8 cellular contexts compared by ENCODE assay signal in the genomic region with DNA sequence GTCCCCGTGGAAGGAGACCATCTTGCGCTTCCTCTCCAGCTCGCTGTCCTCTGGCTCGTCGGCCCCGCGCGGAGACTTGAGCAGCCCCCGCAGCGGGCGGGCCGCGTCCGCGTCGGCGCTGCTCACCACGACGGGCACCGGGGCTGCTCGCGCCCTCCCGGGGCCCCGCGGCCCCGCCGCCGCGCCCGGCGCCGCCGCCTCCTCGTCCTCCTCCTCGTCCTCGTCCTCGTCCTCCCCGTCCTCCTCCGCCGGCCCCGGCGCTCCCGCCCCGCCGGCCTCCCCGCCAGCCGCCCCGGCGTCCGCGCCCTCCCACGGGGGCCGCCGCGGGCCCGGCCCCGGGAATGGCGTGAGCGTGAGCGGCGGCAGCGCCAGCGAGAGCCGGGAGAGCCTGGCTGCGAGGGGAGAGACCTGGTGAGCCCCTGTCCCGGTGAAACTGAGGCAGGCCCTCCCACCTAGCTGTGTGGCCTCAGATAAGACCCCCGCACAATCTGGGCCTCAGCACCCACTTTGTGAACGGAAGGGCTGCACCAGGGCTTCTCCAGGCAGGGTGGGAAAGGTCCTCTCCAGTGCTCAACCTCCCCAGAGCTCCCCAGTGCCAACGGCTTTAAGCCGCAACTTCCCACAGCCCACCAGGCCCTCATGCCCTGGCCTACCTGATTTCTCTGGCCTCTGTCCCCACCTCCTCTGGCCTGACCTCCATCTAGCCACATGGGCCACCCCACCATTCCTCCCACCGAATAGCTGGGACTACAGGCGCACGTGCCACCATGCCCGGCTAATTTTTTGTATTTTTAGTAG. TPM values are rescaled to one million over a fixed set of nuclear protein-coding genes. Genes with fewer than 3 reads are reported as not detected.
DNase-seq lines count a peak whose midpoint lies in the region; ATAC-seq, FAIRE-seq and TF ChIP-seq lines count a peak whose summit lies in the region.

No MANE protein-coding gene starts in this region.

- peak in 1 of 4 donors; percentile 1 for ATAC-seq in right lobe of liver

- in situ Hi-C loops in astrocyte of the cerebellum (cut with HindIII; ENCODE audit: low sequenced_read_pairs): no loop called here

- H3K27ac Mint-ChIP-seq in activated naive CD4-positive, alpha-beta T cell treated with anti-CD3 and anti-CD28 coated beads, Interleukin-2, amount 10 ng/mL, durations not matched to agents 7 days and 5 days: no peak overlapping the region

- peak overlapping the region; percentile 62 for H3K4me3 Mint-ChIP-seq in activated naive CD4-positive, alpha-beta T cell treated with anti-CD3 and anti-CD28 coated beads, Interleukin-2, amount 10 ng/mL, durations not matched to agents 7 days and 5 days

- peaks cover 50% of the 10 kb centered on the region for H3K4me1 Mint-ChIP-seq in activated naive CD4-positive, alpha-beta T cell treated with anti-CD3 and anti-CD28 coated beads, Interleukin-2, amount 10 ng/mL, durations not matched to agents 7 days and 5 days

- H3K27ac ChIP-seq in right lobe of liver (peak overlapping the region in 1 of 3 donors; percentile 47), urinary bladder (ENCODE audit: low read depth) (no peak overlapping the region)

- peaks cover 89% of the 10 kb centered on the region for H3K27me3 Mint-ChIP-seq in activated naive CD4-positive, alpha-beta T cell treated with anti-CD3 and anti-CD28 coated beads, Interleukin-2, amount 10 ng/mL, durations not matched to agents 7 days and 5 days

- no peak for FAIRE-seq in GM12891 (lab: Jason Lieb, UNC)
- FAIRE-seq in urothelium cell line (lab: Jason Lieb, UNC): no peak

- TF ChIP-seq CTCF in astrocyte of the cerebellum (IDR thresholded peaks at IDR 0.05; ENCODE audit: low read depth, low read length, missing control alignments) (no peak), right lobe of liver (IDR thresholded peaks at IDR 0.05) (no peak)

- no peak for TF ChIP-seq POLR2A in right lobe of liver (IDR thresholded peaks at IDR 0.05)
- no peak for TF ChIP-seq POLR2A in GM12891 (IDR thresholded peaks at IDR 0.05; ENCODE audit: low read depth, low read length)

- CTCF ChIA-PET in activated naive CD4-positive, alpha-beta T cell treated with anti-CD3 and anti-CD28 coated beads, Interleukin-2, amount 10 ng/mL, durations not matched to agents 7 days and 5 days (lab: Charles Lee): interaction anchor here (0.7 to 2.0 kb wide), 3 partner anchors 13 to 91 kb away, joined by 4 to 9 read pairs (median 7); no protein-coding TSS in a partner anchor

- no peaks in the 10 kb centered on the region for H3K9me3 Mint-ChIP-seq in activated naive CD4-positive, alpha-beta T cell treated with anti-CD3 and anti-CD28 coated beads, Interleukin-2, amount 10 ng/mL, durations not matched to agents 7 days and 5 days

- H3K36me3 ChIP-seq in right lobe of liver (no peaks in the 10 kb centered on the region), urinary bladder (ENCODE audit: insufficient read depth) (no peaks in the 10 kb centered on the region)

- H3K4me1 ChIP-seq in right lobe of liver (no peaks in the 10 kb centered on the region), urinary bladder (ENCODE audit: insufficient read depth) (no peaks in the 10 kb centered on the region)

- intact Hi-C loops in right lobe of liver (cut with DNase I): loop anchor here (10.0 kb wide), 2 partner anchors 81 to 101 kb away; no protein-coding TSS in a partner anchor

- no peaks in the 10 kb centered on the region for H3K27me3 ChIP-seq in right lobe of liver

- no peak for DNase-seq in activated naive CD4-positive, alpha-beta T cell treated with anti-CD3 and anti-CD28 coated beads, Interleukin-2, amount 10 ng/mL, durations not matched to agents 7 days and 5 days
- no peak for DNase-seq in activated naive CD4-positive, alpha-beta T cell treated with anti-CD3 and anti-CD28 coated beads, Interleukin-2, amount 50 U/mL, for 16 hours
- DNase-seq in astrocyte of the cerebellum (ENCODE audit: low read depth) (no peak), right lobe of liver (no peak), GM12891 (ENCODE audit: insufficient read length, low spot score) (no peak), urothelium cell line (ENCODE audit: low spot score) (no peak), GDM1 (lab: John Stamatoyannopoulos, UW) (no peak)

- WGBS in right lobe of liver (ENCODE audit: insufficient coverage, low coverage, low lambda C conversion rate, missing lambda C conversion rate): 32% methylated on average over 4 of the region's 74 CpGs
- WGBS in urinary bladder: 8% methylated on average over 74 of the region's 74 CpGs

- H3K36me3 Mint-ChIP-seq in activated naive CD4-positive, alpha-beta T cell treated with anti-CD3 and anti-CD28 coated beads, Interleukin-2, amount 10 ng/mL, durations not matched to agents 7 days and 5 days: peaks cover 1% of the 10 kb centered on the region

- H3K4me3 ChIP-seq in astrocyte of the cerebellum (ENCODE audit: low read depth, low read length) (peak overlapping the region; percentile 40), right lobe of liver (peak overlapping the region in 2 of 3 donors; percentile 9 to 41), urinary bladder (ENCODE audit: low read depth, low read length) (peak overlapping the region; percentile 53)

- no peaks in the 10 kb centered on the region for H3K9me3 ChIP-seq in right lobe of liver

TF ChIP-seq in GM12891, 5 proteins besides CTCF, POLR2A, EP300 and RAD21:
- TF ChIP-seq SPI1 (IDR thresholded peaks at IDR 0.05; ENCODE audit: low read depth, low read length) (no peak), TAF1 (IDR thresholded peaks at IDR 0.05; ENCODE audit: low read depth, low read length) (no peak), PAX5 (IDR thresholded peaks at IDR 0.05; ENCODE audit: insufficient read depth, low read length, severe bottlenecking) (no peak), POU2F2 (IDR thresholded peaks at IDR 0.05; ENCODE audit: low read depth, low read length) (no peak), POLR2AphosphoS5 (IDR thresholded peaks at IDR 0.05; ENCODE audit: low read depth, low read length) (no peak)

RNA-seq across cellular contexts. Expression of gene LMTK3, which starts 17.7 kb away (rescaled TPM):
- total RNA-seq in right lobe of liver (under 1 TPM in 5 of 6 experiments, not detected in 1; 0.09 to 0.31 (median 0.12) TPM), urinary bladder (0.42 TPM)
- polyA plus RNA-seq in urinary bladder: 0.72 TPM
- 0.12 TPM for polyA plus RNA-seq in GM12891 (2012; ENCODE audit: low read depth, missing spikeins)

RNA-seq across cellular contexts. Expression of gene CYTH2, which starts 24.7 kb away (rescaled TPM):
- total RNA-seq in right lobe of liver: 10 to 100 TPM in 5 of 6 experiments, 1 to 10 TPM in 1; 7.7 to 22.7 (median 13.5) TPM
- 30.6 TPM for total RNA-seq in urinary bladder
- 51.9 TPM for polyA plus RNA-seq in urinary bladder
- polyA plus RNA-seq in GM12891 (2012; ENCODE audit: low read depth, missing spikeins): 21.6 TPM

RNA-seq across cellular contexts. Expression of gene KCNJ14, which starts 38.5 kb away (rescaled TPM):
- total RNA-seq in right lobe of liver (under 1 TPM; 0.22 to 0.44 (median 0.31) TPM), urinary bladder (0.42 TPM)
- 0.33 TPM for polyA plus RNA-seq in urinary bladder
- 0.41 TPM for polyA plus RNA-seq in GM12891 (2012; ENCODE audit: low read depth, missing spikeins)

RNA-seq across cellular contexts. Expression of gene GRWD1, which starts 48.1 kb away (rescaled TPM):
- 10 to 100 TPM; 14.7 to 31.0 (median 17.6) TPM for total RNA-seq in right lobe of liver
- total RNA-seq in urinary bladder: 13.6 TPM
- 22.2 TPM for polyA plus RNA-seq in urinary bladder
- 20.6 TPM for polyA plus RNA-seq in GM12891 (2012; ENCODE audit: low read depth, missing spikeins)

RNA-seq across cellular contexts. Expression of gene SULT2B1, which starts 58.1 kb away (rescaled TPM):
- total RNA-seq in right lobe of liver (under 1 TPM in 1 of 6 experiments, not detected in 5; 0.61 TPM), urinary bladder (0.42 TPM)
- polyA plus RNA-seq in urinary bladder: 0.30 TPM
- 0.22 TPM for polyA plus RNA-seq in GM12891 (2012; ENCODE audit: low read depth, missing spikeins)
